ENCODE assay signal across 6 cellular contexts in genomic region chr6:31794294-31794865, GRCh38. TPM values are rescaled to one million over a fixed set of nuclear protein-coding genes. Genes with fewer than 3 reads are reported as not detected.
DNase-seq lines count a peak whose midpoint lies in the region; ATAC-seq and FAIRE-seq lines count a peak whose summit lies in the region.

No MANE protein-coding gene starts in this region.

- peak overlapping the region; percentile 72 to 96 for H3K4me3 ChIP-seq in CD4-positive, alpha-beta memory T cell (ENCODE audit: low read length in 2 of 2)
- H3K4me3 ChIP-seq in small intestine (ENCODE audit: low read depth in 1 of 2, low read length in 2 of 2) = peak overlapping the region; percentile 79 to 83

- H3K27me3 Mint-ChIP-seq in CD4-positive, alpha-beta memory T cell = no peaks in the 10 kb centered on the region

- 2 to 13% (median 3%) methylated on average over 7 of the region's 7 CpGs for WGBS in small intestine, 3 donors

- no peaks in the 10 kb centered on the region for H3K9me3 Mint-ChIP-seq in CD4-positive, alpha-beta memory T cell

- H3K36me3 ChIP-seq in CD4-positive, alpha-beta memory T cell (ENCODE audit: insufficient read depth, low read length) = peaks cover 6% of the 10 kb centered on the region
- peaks cover 0 to 6% of the 10 kb centered on the region in 2 donors for H3K36me3 ChIP-seq in small intestine (ENCODE audit: control insufficient read depth in 2 of 2, insufficient read depth in 2 of 2, low read length in 2 of 2)

- no peak for FAIRE-seq in small intestine (lab: Jason Lieb, UNC)

- intact Hi-C loops in CD4-positive, alpha-beta memory T cell (cut with micrococcal nuclease) = loop anchor here (2.0 kb wide), 2 partner anchors 18 to 20 kb away; partner anchors contain the start of genes HSPA1A, HSPA1L and VWA7

- H3K27ac Mint-ChIP-seq in CD4-positive, alpha-beta memory T cell = peak overlapping the region; percentile 58 to 97 (median 85)

- POLR2A ChIA-PET in CD4-positive, alpha-beta memory T cell (lab: Charles Lee; ENCODE audit: partially characterized antibody) = interaction anchor here (0.8 to 6.5 kb wide), 16 partner anchors 10 to 177 kb away, joined by 3 to 93 read pairs (median 12); partner anchors contain the start of genes ABHD16A, BAG6, CLIC1 and DXO

- no peaks in the 10 kb centered on the region for H3K27me3 ChIP-seq in CD4-positive, alpha-beta memory T cell (ENCODE audit: insufficient read depth, low read length)
- no peaks in the 10 kb centered on the region for H3K27me3 ChIP-seq in small intestine (ENCODE audit: control insufficient read depth in 2 of 2, insufficient read depth in 2 of 2, low read length in 2 of 2)

- DNase-seq in CD4-positive, alpha-beta memory T cell = peak in 2 of 5 donors; percentile 12 to 32
- DNase-seq in NCI-H69 (lab: John Stamatoyannopoulos, UW) (peak; percentile 64), epithelial cell of prostate (ENCODE audit: low read depth, low spot score) (no peak), small intestine (peak; percentile 32), C1 segment of cervical spinal cord (lab: John Stamatoyannopoulos, UW) (no peak)

- peak overlapping the region; percentile 95 for H3K27ac ChIP-seq in CD4-positive, alpha-beta memory T cell (ENCODE audit: low read depth, low read length)
- H3K27ac ChIP-seq in epithelial cell of prostate (peak overlapping the region; percentile 94), small intestine (ENCODE audit: low read depth in 1 of 2, low read length in 1 of 2) (peak overlapping the region; percentile 93 to 99)

- no peak for ATAC-seq in HG02763 (IDR thresholded peaks at IDR 0.05; ENCODE audit: unreplicated experiment)

- peaks cover 10 to 27% of the 10 kb centered on the region in 2 donors for H3K36me3 Mint-ChIP-seq in CD4-positive, alpha-beta memory T cell

- H3K9me3 ChIP-seq in CD4-positive, alpha-beta memory T cell (ENCODE audit: control insufficient read depth in 1 of 2, low read length in 2 of 2) = no peaks in the 10 kb centered on the region
- no peaks in the 10 kb centered on the region for H3K9me3 ChIP-seq in small intestine (ENCODE audit: control insufficient read depth, low read depth)

- peak overlapping the region; percentile 57 to 87 (median 82) for H3K4me3 Mint-ChIP-seq in CD4-positive, alpha-beta memory T cell

- peaks cover 26 to 70% (median 40%) of the 10 kb centered on the region in 4 donors for H3K4me1 Mint-ChIP-seq in CD4-positive, alpha-beta memory T cell

- peaks cover 55% of the 10 kb centered on the region for H3K4me1 ChIP-seq in CD4-positive, alpha-beta memory T cell (ENCODE audit: insufficient read depth, low read length)
- H3K4me1 ChIP-seq in small intestine (ENCODE audit: control insufficient read depth in 2 of 2, insufficient read depth in 1 of 2, low read depth in 1 of 2, low read length in 1 of 2) = peaks cover 0 to 2% of the 10 kb centered on the region in 2 donors

- CTCF ChIA-PET in CD4-positive, alpha-beta memory T cell (lab: Charles Lee; ENCODE audit: partially characterized antibody) = interaction anchor here (2.0 to 2.3 kb wide), 2 partner anchors 12 to 65 kb away, joined by 12 to 20 read pairs; partner anchors contain the start of genes DDAH2 and LSM2

RNA-seq across cellular contexts. Expression of gene VARS1, which starts 1.2 kb away (rescaled TPM):
- 10 to 100 TPM; 39.6 to 46.8 TPM for total RNA-seq in CD4-positive, alpha-beta memory T cell
- 10 to 100 TPM; 43.4 to 45.9 TPM for polyA plus RNA-seq in CD4-positive, alpha-beta memory T cell
- 10 to 100 TPM; 19.9 to 42.4 (median 22.4) TPM for polyA plus RNA-seq in small intestine

RNA-seq across cellular contexts. Expression of gene LSM2, which starts 12.4 kb away (rescaled TPM):
- total RNA-seq in CD4-positive, alpha-beta memory T cell = 10 to 100 TPM; 30.0 to 34.6 TPM
- polyA plus RNA-seq in CD4-positive, alpha-beta memory T cell = 10 to 100 TPM; 67.4 to 80.4 TPM
- polyA plus RNA-seq in small intestine = 10 to 100 TPM; 27.3 to 90.2 (median 29.7) TPM

RNA-seq across cellular contexts. Expression of gene VWA7, which starts 17.3 kb away (rescaled TPM):
- total RNA-seq in CD4-positive, alpha-beta memory T cell = 1 to 10 TPM; 1.0 to 1.7 TPM
- polyA plus RNA-seq in CD4-positive, alpha-beta memory T cell = 1 to 10 TPM in 1 of 2 donors, under 1 TPM in 1; 1.00 to 2.5 TPM
- 1 to 10 TPM; 2.9 to 9.8 (median 3.0) TPM for polyA plus RNA-seq in small intestine

RNA-seq across cellular contexts. Expression of gene HSPA1L, which starts 20.7 kb away (rescaled TPM):
- 1 to 10 TPM; 8.2 to 8.3 TPM for total RNA-seq in CD4-positive, alpha-beta memory T cell
- polyA plus RNA-seq in CD4-positive, alpha-beta memory T cell = 1 to 10 TPM; 1.1 to 4.4 TPM
- polyA plus RNA-seq in small intestine = 1 to 10 TPM in 1 of 3 donors, under 1 TPM in 2; 0.27 to 1.3 (median 0.94) TPM

RNA-seq across cellular contexts. Expression of gene HSPA1A, which starts 21.0 kb away (rescaled TPM):
- 10 to 100 TPM; 69.9 to 71.5 TPM for total RNA-seq in CD4-positive, alpha-beta memory T cell
- polyA plus RNA-seq in CD4-positive, alpha-beta memory T cell = 10 to 100 TPM; 14.6 to 71.9 TPM
- 10 to 100 TPM in 2 of 3 donors, 1 to 10 TPM in 1; 9.7 to 36.4 (median 15.0) TPM for polyA plus RNA-seq in small intestine

Comparison
In these comparisons a context has a peak if more than half of its experiments do, and no peak if none do; other contexts are left out.
1. DNase-seq: peak in NCI-H69 (single experiment) and small intestine (single experiment); none in epithelial cell of prostate (single experiment) and C1 segment of cervical spinal cord (0 of 14).
2. Peak in every context shown above with its lines, with median percentiles within 50 percentile points of each other: H3K27ac ChIP-seq.